In the genomic region with DNA sequence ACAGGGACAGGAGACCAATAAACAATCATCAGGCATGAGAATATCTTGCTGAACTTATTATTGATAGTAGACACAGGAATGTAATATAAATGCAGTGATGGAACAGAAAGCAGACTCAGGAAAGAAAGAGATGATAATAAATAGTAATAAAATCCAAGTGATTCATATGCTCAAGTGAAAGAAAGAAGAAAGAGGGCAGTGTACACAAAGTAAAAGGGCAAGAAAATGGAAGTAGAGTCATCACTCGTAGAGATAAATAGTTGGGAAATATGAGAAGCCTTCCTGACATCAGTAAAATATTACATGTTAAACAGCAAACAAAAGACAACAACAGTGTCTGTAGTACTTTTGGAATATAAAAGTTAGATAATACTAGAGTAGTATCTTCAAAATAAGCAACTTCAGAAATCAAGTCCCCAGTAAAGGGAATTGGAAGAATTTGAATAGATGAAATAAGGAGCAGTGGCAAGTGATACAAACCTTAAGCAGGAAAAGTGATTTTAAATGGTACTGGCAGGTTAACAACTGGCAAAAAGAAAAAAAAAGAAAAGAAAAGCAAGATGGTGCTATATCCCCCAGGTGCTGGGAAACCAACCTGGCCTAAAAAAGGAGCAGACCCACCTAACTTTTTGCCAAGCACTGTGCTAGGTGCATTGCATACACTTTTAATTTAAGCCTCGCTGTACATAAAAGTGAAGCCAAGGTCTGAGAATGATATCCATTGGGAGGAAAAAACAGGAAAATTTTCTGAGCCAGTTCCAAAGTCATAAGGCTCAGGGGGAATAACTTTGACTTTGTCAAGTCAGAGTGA, we compare ENCODE assay signal across 12 cellular contexts.
DNase-seq lines count a peak whose midpoint lies in the region; ATAC-seq and TF ChIP-seq lines count a peak whose summit lies in the region.
"Had no signal": no experiment of that assay in that cellular context is flagged by ENCODE, and none has a peak within 500 bp of the region (broad histone marks: within the 10 kb centered on the region; RNA-seq: fewer than 3 reads in every experiment).

No MANE protein-coding gene starts in this region.

- DNase-seq in HCT116 (ENCODE audit: low read depth, low spot score) (no peak), astrocyte of the spinal cord (ENCODE audit: low read depth, low spot score) (peak; percentile 56), stomach (no peak), NCI-H2029 (lab: John Stamatoyannopoulos, UW) (no peak), SW 1271 (lab: John Stamatoyannopoulos, UW) (no peak), NCI-H2081 (lab: John Stamatoyannopoulos, UW) (no peak)
- DNase-seq in activated CD8-positive, alpha-beta memory T cell treated with anti-CD3 and anti-CD28 coated beads, Interleukin-2, amount 10 ng/mL, durations not matched to agents 7 days and 5 days = no peak
- DNase-seq: effector memory CD4-positive, alpha-beta T cell; NCI-H2081 treated with DMSO at 0.1 percent for 48 hours had no signal

- peak overlapping the region; percentile 97 for H3K27ac ChIP-seq in HCT116 (ENCODE audit: low read depth, low read length)
- peak overlapping the region; percentile 25 for H3K27ac ChIP-seq in iPS-20b (ENCODE audit: low read length)
- peak overlapping the region; percentile 40 to 90 (median 80) for H3K27ac ChIP-seq in stomach

- no peaks in the 10 kb centered on the region for H4K20me1 ChIP-seq in HCT116 (ENCODE audit: insufficient read depth)

- H3K4me2 ChIP-seq in HCT116 (ENCODE audit: low read length) = peak overlapping the region; percentile 58

- no peaks in the 10 kb centered on the region for H3K36me3 ChIP-seq in HCT116 (ENCODE audit: control insufficient read depth in 1 of 2, insufficient read depth in 2 of 2, low read length in 2 of 2)
- H3K36me3 ChIP-seq in iPS-20b (ENCODE audit: insufficient read depth, low read depth, low read length) = no peaks in the 10 kb centered on the region
- no peaks in the 10 kb centered on the region for H3K36me3 ChIP-seq in stomach

- no peak overlapping the region for H3K4me3 Mint-ChIP-seq in activated CD8-positive, alpha-beta memory T cell treated with anti-CD3 and anti-CD28 coated beads, Interleukin-2, amount 10 ng/mL, durations not matched to agents 7 days and 5 days
- H3K4me3 Mint-ChIP-seq: activated T-helper 1 cell treated with anti-CD3 and anti-CD28 coated beads, Interleukin-12 subunit alpha, Interleukin-12 subunit beta, Interleukin-2, Interleukin-4 antibody, amounts not matched to agents 30 ng/mL and 10 ng/mL and 1 ng/mL, durations not matched to agents 14 hours and 24 hours and 36 hours; naive thymus-derived CD4-positive, alpha-beta T cell had no signal

- WGBS in stomach, 5 donors = 33 to 54% (median 46%) methylated on average over 2 of the region's 2 CpGs

- H3K4me1 ChIP-seq in HCT116 (ENCODE audit: control insufficient read depth in 1 of 2, insufficient read depth in 2 of 2, low read length in 2 of 2) (peaks cover 30 to 55% of the 10 kb centered on the region in 2 experiments), iPS-20b (ENCODE audit: insufficient read depth, low read length) (peaks cover 33% of the 10 kb centered on the region), stomach (peaks cover 20 to 48% (median 38%) of the 10 kb centered on the region in 4 donors)

- no peaks in the 10 kb centered on the region for H3K27me3 Mint-ChIP-seq in activated CD8-positive, alpha-beta memory T cell treated with anti-CD3 and anti-CD28 coated beads, Interleukin-2, amount 10 ng/mL, durations not matched to agents 7 days and 5 days
- H3K27me3 Mint-ChIP-seq: naive thymus-derived CD4-positive, alpha-beta T cell had no signal

- no peak for TF ChIP-seq CTCF in HCT116 (IDR thresholded peaks at IDR 0.05 in 2 of 3, conservative IDR thresholded peaks at IDR 0.05 in 1 of 3; ENCODE audit: borderline replicate concordance in 1 of 3, insufficient read depth in 1 of 3, low read depth in 2 of 3, low read length in 2 of 3)
- no peak for TF ChIP-seq CTCF in astrocyte of the spinal cord (IDR thresholded peaks at IDR 0.05; ENCODE audit: low read depth, low read length)
- no peak for TF ChIP-seq CTCF in stomach (IDR thresholded peaks at IDR 0.05)

- H3K27ac Mint-ChIP-seq in activated CD8-positive, alpha-beta memory T cell treated with anti-CD3 and anti-CD28 coated beads, Interleukin-2, amount 10 ng/mL, durations not matched to agents 7 days and 5 days = no peak overlapping the region
- H3K27ac Mint-ChIP-seq: activated T-helper 1 cell treated with anti-CD3 and anti-CD28 coated beads, Interleukin-12 subunit alpha, Interleukin-12 subunit beta, Interleukin-2, Interleukin-4 antibody, amounts not matched to agents 30 ng/mL and 10 ng/mL and 1 ng/mL, durations not matched to agents 14 hours and 24 hours and 36 hours; naive thymus-derived CD4-positive, alpha-beta T cell had no signal

- H3K9me2 ChIP-seq in HCT116 (ENCODE audit: insufficient read depth) = no peaks in the 10 kb centered on the region

- H3K4me3 ChIP-seq in HCT116 (replicated peaks in 1 of 2; ENCODE audit: low read depth in 1 of 2, low read length in 2 of 2) (no peak overlapping the region), astrocyte of the spinal cord (ENCODE audit: low read depth, low read length) (no peak overlapping the region), iPS-20b (ENCODE audit: low read length) (peak overlapping the region; percentile 19; the same call in 1 of the 2 replicates), stomach (no peak overlapping the region)

- no peak; the same call in 1 of the 2 replicates for ATAC-seq in HCT116
- no peak for ATAC-seq in activated CD8-positive, alpha-beta memory T cell treated with anti-CD3 and anti-CD28 coated beads, Interleukin-2, amount 10 ng/mL, durations not matched to agents 7 days and 5 days

- H3K27me3 ChIP-seq in HCT116 (ENCODE audit: insufficient read depth, low read length) = no peaks in the 10 kb centered on the region
- H3K27me3 ChIP-seq in iPS-20b (ENCODE audit: insufficient read depth, low read length) = no peaks in the 10 kb centered on the region
- no peaks in the 10 kb centered on the region for H3K27me3 ChIP-seq in stomach

- no peaks in the 10 kb centered on the region for H3K79me2 ChIP-seq in HCT116 (ENCODE audit: insufficient read depth, low read length)

- POLR2A ChIA-PET in HCT116 (lab: Charles Lee) = no interaction called here

- in situ Hi-C loops in astrocyte of the spinal cord (cut with HindIII; ENCODE audit: low sequenced_read_pairs) = no loop called here

- RAD21 ChIA-PET in HCT116 (lab: Charles Lee; ENCODE audit: low non-redundant PET in 1 of 2, low total read pairs in 2 of 2, uncharacterized antibody in 2 of 2, unreplicated experiment in 2 of 2) = no interaction called here

- H3K9me3 ChIP-seq in HCT116 (ENCODE audit: control insufficient read depth in 1 of 2, insufficient read depth in 1 of 2, low read depth in 1 of 2, low read length in 2 of 2) (no peaks in the 10 kb centered on the region), iPS-20b (ENCODE audit: insufficient read depth, low read depth, low read length) (no peaks in the 10 kb centered on the region), stomach (no peaks in the 10 kb centered on the region)

- TF ChIP-seq POLR2A in HCT116 (IDR thresholded peaks at IDR 0.05; ENCODE audit: borderline replicate concordance, extremely low read depth, insufficient read depth, insufficient read length) = no peak
- TF ChIP-seq POLR2A in stomach (IDR thresholded peaks at IDR 0.05) = no peak

- CTCF ChIA-PET in HCT116 (lab: Charles Lee) = interaction anchor here (1.1 to 1.4 kb wide), 2 partner anchors 612 kb away, joined by 3 to 5 read pairs; no protein-coding TSS in a partner anchor
- CTCF ChIA-PET in activated CD8-positive, alpha-beta memory T cell treated with anti-CD3 and anti-CD28 coated beads, Interleukin-2, amount 10 ng/mL, durations not matched to agents 7 days and 5 days (lab: Charles Lee) = interaction anchor here (1.1 kb wide), 1 partner anchor 16 kb away, joined by 6 read pairs; no protein-coding TSS in a partner anchor

- TF ChIP-seq EP300 in stomach (IDR thresholded peaks at IDR 0.05) = no peak

- H2AFZ ChIP-seq in HCT116 (ENCODE audit: low read depth, low read length, poor library complexity, severe bottlenecking) = peak overlapping the region; percentile 32

- peaks cover 2% of the 10 kb centered on the region for H3K36me3 Mint-ChIP-seq in activated CD8-positive, alpha-beta memory T cell treated with anti-CD3 and anti-CD28 coated beads, Interleukin-2, amount 10 ng/mL, durations not matched to agents 7 days and 5 days

- no peak overlapping the region for H3K9ac ChIP-seq in HCT116 (ENCODE audit: low read length)
- peak overlapping the region; percentile 45; the same call in 1 of the 2 replicates for H3K9ac ChIP-seq in iPS-20b (ENCODE audit: low read depth, low read length)

- BruUV-seq in HCT116 (replicated peaks; lab: Mats Ljungman, UMichigan) = no TSS peak

- H3K9me3 Mint-ChIP-seq in activated CD8-positive, alpha-beta memory T cell treated with anti-CD3 and anti-CD28 coated beads, Interleukin-2, amount 10 ng/mL, durations not matched to agents 7 days and 5 days (ENCODE audit: low read depth) = no peaks in the 10 kb centered on the region
- H3K9me3 Mint-ChIP-seq: activated T-helper 1 cell treated with anti-CD3 and anti-CD28 coated beads, Interleukin-12 subunit alpha, Interleukin-12 subunit beta, Interleukin-2, Interleukin-4 antibody, amounts not matched to agents 30 ng/mL and 10 ng/mL and 1 ng/mL, durations not matched to agents 14 hours and 24 hours and 36 hours; naive thymus-derived CD4-positive, alpha-beta T cell had no signal

- peak; percentile 10; the same call in 1 of the 2 replicates for TF ChIP-seq RAD21 in HCT116 (IDR thresholded peaks at IDR 0.05; ENCODE audit: low read depth)

- intact Hi-C loops in HCT116 (cut with micrococcal nuclease) = no loop called here
- intact Hi-C loops in stomach (cut with DNase I; ENCODE audit: low total_unique reads) = no loop called here

- no peaks in the 10 kb centered on the region for H3K4me1 Mint-ChIP-seq in activated CD8-positive, alpha-beta memory T cell treated with anti-CD3 and anti-CD28 coated beads, Interleukin-2, amount 10 ng/mL, durations not matched to agents 7 days and 5 days

TF ChIP-seq in HCT116, 20 proteins besides CTCF, POLR2A, EP300 and RAD21 (continues in another document):
- TF ChIP-seq ZFX (IDR thresholded peaks at IDR 0.05) (no peak), CBX3 (IDR thresholded peaks at IDR 0.05; ENCODE audit: low read depth) (no peak), EGR1 (IDR thresholded peaks at IDR 0.05; ENCODE audit: low read depth) (no peak), ZNF274 (IDR thresholded peaks at IDR 0.05; ENCODE audit: low read depth, low read length) (no peak), SRF (IDR thresholded peaks at IDR 0.05; ENCODE audit: low read depth) (no peak), EZH2 (IDR thresholded peaks at IDR 0.05) (no peak), ELF1 (IDR thresholded peaks at IDR 0.05; ENCODE audit: borderline replicate concordance, low read depth) (no peak), JUND (IDR thresholded peaks at IDR 0.05) (no peak)
- TF ChIP-seq, protein P1, sequence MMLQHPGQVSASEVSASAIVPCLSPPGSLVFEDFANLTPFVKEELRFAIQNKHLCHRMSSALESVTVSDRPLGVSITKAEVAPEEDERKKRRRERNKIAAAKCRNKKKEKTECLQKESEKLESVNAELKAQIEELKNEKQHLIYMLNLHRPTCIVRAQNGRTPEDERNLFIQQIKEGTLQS (IDR thresholded peaks at IDR 0.05) = no peak

Comparison
In these comparisons a context has a peak if more than half of its experiments do, and no peak if none do; other contexts are left out.
1. H3K27ac ChIP-seq: peak in every context shown above with its lines; median percentile 97 in HCT116; 80 in stomach; 25 in iPS-20b.